Comparison of ENCODE assay signal across 15 cellular contexts in the genomic region with DNA sequence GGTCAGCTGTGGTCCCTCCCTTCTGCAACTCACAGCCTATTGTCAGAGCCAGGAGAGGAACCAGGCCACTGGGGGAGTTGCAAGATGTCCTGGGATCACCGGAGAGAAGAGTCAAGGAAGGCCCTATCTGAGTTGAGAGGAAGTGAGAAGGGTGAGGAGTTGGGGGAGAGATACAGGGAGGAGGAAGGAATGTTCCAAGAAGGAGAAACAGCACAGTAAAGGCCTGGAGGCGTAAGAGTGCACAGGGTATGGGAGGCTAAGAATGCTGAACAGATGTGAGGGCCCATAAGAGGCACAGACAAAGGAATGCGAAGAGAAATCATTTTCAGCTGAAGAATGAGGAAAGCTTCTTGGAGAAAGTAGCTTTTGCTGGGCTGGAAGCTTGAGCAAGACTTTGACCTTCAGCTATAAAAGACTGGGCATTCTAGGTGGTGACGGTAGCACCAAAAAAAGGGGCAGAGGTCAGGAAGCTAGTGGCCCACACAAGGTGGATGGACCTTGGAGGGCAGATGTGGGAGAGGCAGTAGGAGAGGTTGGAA. TPM values are rescaled to one million over a fixed set of nuclear protein-coding genes. Genes with fewer than 3 reads are reported as not detected.
DNase-seq lines count a peak whose midpoint lies in the region; TF ChIP-seq lines count a peak whose summit lies in the region.
"Had no signal": no experiment of that assay in that cellular context is flagged by ENCODE, and none has a peak within 500 bp of the region (broad histone marks: within the 10 kb centered on the region; RNA-seq: fewer than 3 reads in every experiment).

No MANE protein-coding gene starts in this region.

- no peaks in the 10 kb centered on the region for H3K9me3 ChIP-seq in spleen
- H3K9me3 ChIP-seq: neutrophil had no signal

- peaks cover 0 to 4% (median 0%) of the 10 kb centered on the region in 7 donors for H3K27me3 ChIP-seq in spleen (replicated peaks in 1 of 7)
- H3K27me3 ChIP-seq: neutrophil had no signal

- no peak overlapping the region for H3K4me3 ChIP-seq in spleen
- H3K4me3 ChIP-seq: GM12878 had no signal

- 65 to 88% (median 71%) methylated on average over 4 of the region's 4 CpGs for WGBS in spleen, 5 donors

- DNase-seq in GM04503 (ENCODE audit: low read depth) (peak; percentile 78), astrocyte of the hippocampus (ENCODE audit: low read depth, low spot score) (peak; percentile 1), islet precursor cell (peak; percentile 82), spleen (no peak), SW480 (ENCODE audit: low spot score) (no peak), AML-193 (lab: John Stamatoyannopoulos, UW) (no peak), superior temporal gyrus (ENCODE audit: extremely low spot score) (no peak)
- DNase-seq: activated CD4-positive, alpha-beta T cell treated with anti-CD3 and anti-CD28 coated beads for 4 hours; NCI-H1436 treated with DMSO at 0.1 percent for 48 hours; NCI-H82; stimulated activated CD4-positive, alpha-beta T cell treated with anti-CD3 and anti-CD28 coated beads, Interleukin-1b, Interleukin-23, amount 100 ng/mL, for 48 hours had no signal

- intact Hi-C loops in spleen (cut with DNase I; ENCODE audit: low total_unique reads), result no loop called here

- H3K4me1 ChIP-seq in spleen, result peaks cover 0 to 25% (median 8%) of the 10 kb centered on the region in 6 donors

- no peak for TF ChIP-seq POLR2A in spleen (IDR thresholded peaks at IDR 0.05)

- TF ChIP-seq CTCF in spleen (IDR thresholded peaks at IDR 0.05 in 8 of 11, conservative IDR thresholded peaks at IDR 0.05 in 3 of 11), result no peak

- H3K36me3 ChIP-seq in spleen, result no peaks in the 10 kb centered on the region
- H3K36me3 ChIP-seq: neutrophil had no signal

- peak overlapping the region in 5 of 8 donors; percentile 14 to 64 (median 29) for H3K27ac ChIP-seq in spleen
- H3K27ac ChIP-seq: neutrophil had no signal

RNA-seq across cellular contexts. Expression of a gene that starts 21.6 kb away (rescaled TPM):
- 100 to 1,000 TPM; 285 to 429 (median 312) TPM for total RNA-seq in spleen
- 10 to 100 TPM; 23.1 to 30.1 (median 28.2) TPM for polyA plus RNA-seq in spleen

RNA-seq across cellular contexts. Expression of a gene that starts 47.7 kb away (rescaled TPM):
- total RNA-seq in spleen, result 100 to 1,000 TPM in 3 of 7 donors, 10 to 100 TPM in 4; 66.8 to 144 (median 97.1) TPM
- 10 to 100 TPM; 12.8 to 27.4 (median 14.2) TPM for polyA plus RNA-seq in spleen

RNA-seq across cellular contexts. Expression of a gene that starts 58.6 kb away (rescaled TPM):
- total RNA-seq in spleen, result under 1 TPM in 2 of 7 donors, not detected in 5; 0.25 to 0.47 TPM
- 1 to 10 TPM in 1 of 3 donors, under 1 TPM in 2; 0.26 to 1.3 (median 0.41) TPM for polyA plus RNA-seq in spleen
- total RNA-seq: activated T-helper 2 cell treated with anti-CD3 and anti-CD28 coated beads, Interferon-gamma antibody, Interleukin-2, Interleukin-4, amounts not matched to agents 10 μg/mL and 5 μg/mL and 100 μg/mL, durations not matched to agents 14 hours and 24 hours and 36 hours; frontal cortex; GM12878 had no signal
- polyA plus RNA-seq: GM12878 had no signal

Comparison
In these comparisons a context has a peak if more than half of its experiments do, and no peak if none do; other contexts are left out.
1. DNase-seq: peak in GM04503 (single experiment), astrocyte of the hippocampus (single experiment) and islet precursor cell (single experiment); none in spleen (single experiment), SW480 (single experiment), AML-193 (0 of 2) and superior temporal gyrus (single experiment).